Comparison of ENCODE assay signal across 2 cellular contexts in the genomic region with DNA sequence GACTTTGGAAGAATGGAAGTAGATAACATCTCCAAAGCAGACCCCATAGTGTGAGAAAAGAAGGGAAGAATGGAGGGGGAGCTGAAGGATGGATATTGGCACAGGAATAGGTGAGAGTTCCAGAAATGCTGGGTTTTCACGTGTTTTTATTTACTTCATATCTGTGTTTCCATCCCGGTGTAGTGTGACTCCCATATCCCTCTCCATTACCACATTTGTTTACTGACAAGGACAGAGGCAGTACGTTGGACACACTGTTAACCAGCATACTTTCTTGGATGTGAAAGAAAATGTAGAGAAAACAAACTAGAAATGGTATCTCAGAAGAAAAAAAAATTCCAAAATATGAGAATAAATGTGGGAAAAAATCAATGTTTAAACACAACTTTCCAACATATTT.
TF ChIP-seq lines count a peak whose summit lies in the region.

No MANE protein-coding gene starts in this region.

TF ChIP-seq in GM23338, 12 proteins besides CTCF, POLR2A, EP300 and RAD21 (continued from another document):
- TF ChIP-seq, protein P1, sequence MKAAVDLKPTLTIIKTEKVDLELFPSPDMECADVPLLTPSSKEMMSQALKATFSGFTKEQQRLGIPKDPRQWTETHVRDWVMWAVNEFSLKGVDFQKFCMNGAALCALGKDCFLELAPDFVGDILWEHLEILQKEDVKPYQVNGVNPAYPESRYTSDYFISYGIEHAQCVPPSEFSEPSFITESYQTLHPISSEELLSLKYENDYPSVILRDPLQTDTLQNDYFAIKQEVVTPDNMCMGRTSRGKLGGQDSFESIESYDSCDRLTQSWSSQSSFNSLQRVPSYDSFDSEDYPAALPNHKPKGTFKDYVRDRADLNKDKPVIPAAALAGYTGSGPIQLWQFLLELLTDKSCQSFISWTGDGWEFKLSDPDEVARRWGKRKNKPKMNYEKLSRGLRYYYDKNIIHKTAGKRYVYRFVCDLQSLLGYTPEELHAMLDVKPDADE (IDR thresholded peaks at IDR 0.05): no peak
- TF ChIP-seq, protein P2, sequence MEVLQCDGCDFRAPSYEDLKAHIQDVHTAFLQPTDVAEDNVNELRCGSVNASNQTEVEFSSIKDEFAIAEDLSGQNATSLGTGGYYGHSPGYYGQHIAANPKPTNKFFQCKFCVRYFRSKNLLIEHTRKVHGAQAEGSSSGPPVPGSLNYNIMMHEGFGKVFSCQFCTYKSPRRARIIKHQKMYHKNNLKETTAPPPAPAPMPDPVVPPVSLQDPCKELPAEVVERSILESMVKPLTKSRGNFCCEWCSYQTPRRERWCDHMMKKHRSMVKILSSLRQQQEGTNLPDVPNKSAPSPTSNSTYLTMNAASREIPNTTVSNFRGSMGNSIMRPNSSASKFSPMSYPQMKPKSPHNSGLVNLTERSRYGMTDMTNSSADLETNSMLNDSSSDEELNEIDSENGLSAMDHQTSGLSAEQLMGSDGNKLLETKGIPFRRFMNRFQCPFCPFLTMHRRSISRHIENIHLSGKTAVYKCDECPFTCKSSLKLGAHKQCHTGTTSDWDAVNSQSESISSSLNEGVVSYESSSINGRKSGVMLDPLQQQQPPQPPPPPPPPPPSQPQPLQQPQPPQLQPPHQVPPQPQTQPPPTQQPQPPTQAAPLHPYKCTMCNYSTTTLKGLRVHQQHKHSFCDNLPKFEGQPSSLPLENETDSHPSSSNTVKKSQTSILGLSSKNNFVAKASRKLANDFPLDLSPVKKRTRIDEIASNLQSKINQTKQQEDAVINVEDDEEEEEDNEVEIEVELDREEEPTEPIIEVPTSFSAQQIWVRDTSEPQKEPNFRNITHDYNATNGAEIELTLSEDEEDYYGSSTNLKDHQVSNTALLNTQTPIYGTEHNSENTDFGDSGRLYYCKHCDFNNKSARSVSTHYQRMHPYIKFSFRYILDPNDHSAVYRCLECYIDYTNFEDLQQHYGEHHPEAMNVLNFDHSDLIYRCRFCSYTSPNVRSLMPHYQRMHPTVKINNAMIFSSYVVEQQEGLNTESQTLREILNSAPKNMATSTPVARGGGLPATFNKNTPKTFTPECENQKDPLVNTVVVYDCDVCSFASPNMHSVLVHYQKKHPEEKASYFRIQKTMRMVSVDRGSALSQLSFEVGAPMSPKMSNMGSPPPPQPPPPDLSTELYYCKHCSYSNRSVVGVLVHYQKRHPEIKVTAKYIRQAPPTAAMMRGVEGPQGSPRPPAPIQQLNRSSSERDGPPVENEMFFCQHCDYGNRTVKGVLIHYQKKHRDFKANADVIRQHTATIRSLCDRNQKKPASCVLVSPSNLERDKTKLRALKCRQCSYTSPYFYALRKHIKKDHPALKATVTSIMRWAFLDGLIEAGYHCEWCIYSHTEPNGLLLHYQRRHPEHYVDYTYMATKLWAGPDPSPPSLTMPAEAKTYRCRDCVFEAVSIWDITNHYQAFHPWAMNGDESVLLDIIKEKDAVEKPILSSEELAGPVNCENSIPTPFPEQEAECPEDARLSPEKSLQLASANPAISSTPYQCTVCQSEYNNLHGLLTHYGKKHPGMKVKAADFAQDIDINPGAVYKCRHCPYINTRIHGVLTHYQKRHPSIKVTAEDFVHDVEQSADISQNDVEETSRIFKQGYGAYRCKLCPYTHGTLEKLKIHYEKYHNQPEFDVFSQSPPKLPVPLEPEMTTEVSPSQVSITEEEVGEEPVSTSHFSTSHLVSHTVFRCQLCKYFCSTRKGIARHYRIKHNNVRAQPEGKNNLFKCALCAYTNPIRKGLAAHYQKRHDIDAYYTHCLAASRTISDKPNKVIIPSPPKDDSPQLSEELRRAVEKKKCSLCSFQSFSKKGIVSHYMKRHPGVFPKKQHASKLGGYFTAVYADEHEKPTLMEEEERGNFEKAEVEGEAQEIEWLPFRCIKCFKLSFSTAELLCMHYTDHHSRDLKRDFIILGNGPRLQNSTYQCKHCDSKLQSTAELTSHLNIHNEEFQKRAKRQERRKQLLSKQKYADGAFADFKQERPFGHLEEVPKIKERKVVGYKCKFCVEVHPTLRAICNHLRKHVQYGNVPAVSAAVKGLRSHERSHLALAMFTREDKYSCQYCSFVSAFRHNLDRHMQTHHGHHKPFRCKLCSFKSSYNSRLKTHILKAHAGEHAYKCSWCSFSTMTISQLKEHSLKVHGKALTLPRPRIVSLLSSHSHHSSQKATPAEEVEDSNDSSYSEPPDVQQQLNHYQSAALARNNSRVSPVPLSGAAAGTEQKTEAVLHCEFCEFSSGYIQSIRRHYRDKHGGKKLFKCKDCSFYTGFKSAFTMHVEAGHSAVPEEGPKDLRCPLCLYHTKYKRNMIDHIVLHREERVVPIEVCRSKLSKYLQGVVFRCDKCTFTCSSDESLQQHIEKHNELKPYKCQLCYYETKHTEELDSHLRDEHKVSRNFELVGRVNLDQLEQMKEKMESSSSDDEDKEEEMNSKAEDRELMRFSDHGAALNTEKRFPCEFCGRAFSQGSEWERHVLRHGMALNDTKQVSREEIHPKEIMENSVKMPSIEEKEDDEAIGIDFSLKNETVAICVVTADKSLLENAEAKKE (CRISPR knock-in tag; IDR thresholded peaks at IDR 0.05): no peak
- TF ChIP-seq EZH2 (IDR thresholded peaks at IDR 0.05; ENCODE audit: low read depth, unreplicated experiment): no peak
- TF ChIP-seq, protein P3, sequence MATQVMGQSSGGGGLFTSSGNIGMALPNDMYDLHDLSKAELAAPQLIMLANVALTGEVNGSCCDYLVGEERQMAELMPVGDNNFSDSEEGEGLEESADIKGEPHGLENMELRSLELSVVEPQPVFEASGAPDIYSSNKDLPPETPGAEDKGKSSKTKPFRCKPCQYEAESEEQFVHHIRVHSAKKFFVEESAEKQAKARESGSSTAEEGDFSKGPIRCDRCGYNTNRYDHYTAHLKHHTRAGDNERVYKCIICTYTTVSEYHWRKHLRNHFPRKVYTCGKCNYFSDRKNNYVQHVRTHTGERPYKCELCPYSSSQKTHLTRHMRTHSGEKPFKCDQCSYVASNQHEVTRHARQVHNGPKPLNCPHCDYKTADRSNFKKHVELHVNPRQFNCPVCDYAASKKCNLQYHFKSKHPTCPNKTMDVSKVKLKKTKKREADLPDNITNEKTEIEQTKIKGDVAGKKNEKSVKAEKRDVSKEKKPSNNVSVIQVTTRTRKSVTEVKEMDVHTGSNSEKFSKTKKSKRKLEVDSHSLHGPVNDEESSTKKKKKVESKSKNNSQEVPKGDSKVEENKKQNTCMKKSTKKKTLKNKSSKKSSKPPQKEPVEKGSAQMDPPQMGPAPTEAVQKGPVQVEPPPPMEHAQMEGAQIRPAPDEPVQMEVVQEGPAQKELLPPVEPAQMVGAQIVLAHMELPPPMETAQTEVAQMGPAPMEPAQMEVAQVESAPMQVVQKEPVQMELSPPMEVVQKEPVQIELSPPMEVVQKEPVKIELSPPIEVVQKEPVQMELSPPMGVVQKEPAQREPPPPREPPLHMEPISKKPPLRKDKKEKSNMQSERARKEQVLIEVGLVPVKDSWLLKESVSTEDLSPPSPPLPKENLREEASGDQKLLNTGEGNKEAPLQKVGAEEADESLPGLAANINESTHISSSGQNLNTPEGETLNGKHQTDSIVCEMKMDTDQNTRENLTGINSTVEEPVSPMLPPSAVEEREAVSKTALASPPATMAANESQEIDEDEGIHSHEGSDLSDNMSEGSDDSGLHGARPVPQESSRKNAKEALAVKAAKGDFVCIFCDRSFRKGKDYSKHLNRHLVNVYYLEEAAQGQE (IDR thresholded peaks at IDR 0.05; ENCODE audit: unreplicated experiment): no peak
- TF ChIP-seq POLR2AphosphoS5 (IDR thresholded peaks at IDR 0.05; ENCODE audit: low read depth): no peak
- no peak for TF ChIP-seq NANOG (IDR thresholded peaks at IDR 0.05; ENCODE audit: borderline replicate concordance)
- TF ChIP-seq CREB1 (CRISPR knock-in tag; IDR thresholded peaks at IDR 0.05; ENCODE audit: low read depth): no peak
- TF ChIP-seq ZNF331 (CRISPR knock-in tag; IDR thresholded peaks at IDR 0.05; ENCODE audit: low read depth): no peak
- TF ChIP-seq ZNF114 (CRISPR knock-in tag; IDR thresholded peaks at IDR 0.05): no peak
- no peak for TF ChIP-seq EZH2phosphoT487 (IDR thresholded peaks at IDR 0.05; ENCODE audit: unreplicated experiment)

TF ChIP-seq in PFSK-1, 5 proteins besides CTCF, POLR2A, EP300 and RAD21 (continued from another document):
- TF ChIP-seq, protein P3 (IDR thresholded peaks at IDR 0.05; ENCODE audit: insufficient read depth in 1 of 2, low read depth in 2 of 2, low read length in 2 of 2): no peak
